13 cellular contexts compared by ENCODE assay signal in genomic region chr2:69169990-69170389, GRCh38.
DNase-seq lines count a peak whose midpoint lies in the region; ATAC-seq and TF ChIP-seq lines count a peak whose summit lies in the region.
"Had no signal": no experiment of that assay in that cellular context is flagged by ENCODE, and none has a peak within 500 bp of the region (broad histone marks: within the 10 kb centered on the region; RNA-seq: fewer than 3 reads in every experiment).

No MANE protein-coding gene starts in this region.

- H3K9me3 ChIP-seq in IMR-90 (ENCODE audit: control insufficient read depth, insufficient read depth, low read length) (no peaks in the 10 kb centered on the region), body of pancreas (no peaks in the 10 kb centered on the region), right cardiac atrium (ENCODE audit: control insufficient read depth, low read length) (no peaks in the 10 kb centered on the region)

- TF ChIP-seq CTCF in IMR-90 (conservative IDR thresholded peaks at IDR 0.05; ENCODE audit: low read depth, low read length), result no peak
- TF ChIP-seq CTCF in body of pancreas (IDR thresholded peaks at IDR 0.05), result no peak

- peak overlapping the region; percentile 18; the same call in 1 of the 3 replicates for H2BK15ac ChIP-seq in IMR-90 (ENCODE audit: low read depth, low read length)

- no peak overlapping the region; the same call in 1 of the 2 replicates for H3K23ac ChIP-seq in IMR-90 (ENCODE audit: low read depth, low read length)

- TF ChIP-seq POLR2A in IMR-90 (IDR thresholded peaks at IDR 0.05; ENCODE audit: low read depth, low read length) (no peak), body of pancreas (IDR thresholded peaks at IDR 0.05) (no peak)

- in situ Hi-C loops in IMR-90 (cut with MboI; ENCODE audit: low sequenced_read_pairs), result loop anchor here (10.0 kb wide), 1 partner anchor 155 kb away; the partner anchor contains the start of gene ANTXR1

- no peak overlapping the region for H2BK120ac ChIP-seq in IMR-90 (ENCODE audit: low read depth, low read length)

- H3K36me3 ChIP-seq in IMR-90 (ENCODE audit: control insufficient read depth, insufficient read depth, low read length) (peaks cover 49% of the 10 kb centered on the region), body of pancreas (replicated peaks in 1 of 2; ENCODE audit: insufficient read depth in 1 of 2, low read depth in 2 of 2) (no peaks in the 10 kb centered on the region)

- dilution Hi-C loops in IMR-90 (cut with HindIII; ENCODE audit: low sequenced_read_pairs, unreplicated experiment), result no loop called here

- no peak overlapping the region for H2AFZ ChIP-seq in IMR-90 (replicated peaks; ENCODE audit: low read length, poor library complexity)

- 100% methylated on average over 1 of the region's 4 CpGs; no CpG with 5 or more reads in 1 of the 2 experiments for WGBS in IMR-90 (ENCODE audit: extremely low coverage in 2 of 2, insufficient read length in 1 of 2), 2 experiments
- WGBS in body of pancreas, 2 donors, result 53 to 63% methylated on average over 4 of the region's 4 CpGs
- 73% methylated on average over 4 of the region's 4 CpGs for WGBS in right cardiac atrium

- no peaks in the 10 kb centered on the region for H3K27me3 ChIP-seq in IMR-90 (ENCODE audit: control insufficient read depth, insufficient read depth, low read length)
- no peaks in the 10 kb centered on the region for H3K27me3 ChIP-seq in body of pancreas
- no peaks in the 10 kb centered on the region for H3K27me3 ChIP-seq in right cardiac atrium (ENCODE audit: control insufficient read depth, insufficient read depth)

- ATAC-seq in IMR-90 (ENCODE audit: low read depth) (no peak), body of pancreas (peak; percentile 27), right cardiac atrium (no peak), HG02840 (IDR thresholded peaks at IDR 0.05; ENCODE audit: low FRiP score, unreplicated experiment) (no peak)
- peak; percentile 82 for ATAC-seq in stimulated activated naive CD8-positive, alpha-beta T cell treated with anti-CD3 and anti-CD28 coated beads, Interleukin-15, Interleukin-2, amounts not matched to agents 100 U/mL and 50 U/mL, for 24 hours

- H2BK20ac ChIP-seq in IMR-90 (ENCODE audit: low read depth, low read length), result peak overlapping the region; percentile 1; the same call in 1 of the 2 replicates

- H4K20me1 ChIP-seq in IMR-90 (ENCODE audit: insufficient read depth, low read length), result no peaks in the 10 kb centered on the region

- peak overlapping the region; percentile 34 for H2BK5ac ChIP-seq in IMR-90 (ENCODE audit: low read depth, low read length, poor library complexity, severe bottlenecking)

- H3K27ac ChIP-seq in IMR-90 (ENCODE audit: insufficient read depth, low read length) (no peak overlapping the region; the same call in 1 of the 2 replicates), body of pancreas (no peak overlapping the region), right cardiac atrium (ENCODE audit: low read length) (no peak overlapping the region)
- H3K27ac ChIP-seq: VCaP had no signal

- intact Hi-C loops in IMR-90 (cut with micrococcal nuclease) (no loop called here), body of pancreas (cut with DNase I) (no loop called here), right cardiac atrium (cut with DNase I) (loop anchor here in 1 of 4 donors (10.0 kb wide), 1 partner anchor 105 kb away; no protein-coding TSS in a partner anchor)

- BruUV-seq in IMR-90 (replicated peaks; lab: Mats Ljungman, UMichigan), result no TSS peak

- DNase-seq in NOMO-1 treated with DMSO at 0.1 percent for 48 hours (lab: John Stamatoyannopoulos, UW; ENCODE audit: unreplicated experiment) (peak; percentile 28), NOMO-1 treated with dmso at 0.1 percent for 144 hours (lab: John Stamatoyannopoulos, UW; ENCODE audit: unreplicated experiment) (no peak), IMR-90 (no peak), body of pancreas (peak in 3 of 4 donors; percentile 22 to 51 (median 47)), islet precursor cell (no peak), right cardiac atrium (no peak)
- DNase-seq in stimulated activated naive CD8-positive, alpha-beta T cell treated with anti-CD3 and anti-CD28 coated beads, Interleukin-15, Interleukin-2, amounts not matched to agents 100 U/mL and 50 U/mL, for 24 hours, result peak; percentile 8
- DNase-seq: ACHN; central memory CD4-positive, alpha-beta T cell; NCI-H446 treated with DMSO at 0.1 percent for 48 hours; SHP77 treated with DMSO at 0.1 percent for 48 hours had no signal

- POLR2A ChIA-PET in IMR-90 (lab: Charles Lee; ENCODE audit: unreplicated experiment), result no interaction called here

- peaks cover 11% of the 10 kb centered on the region for H3K4me1 ChIP-seq in IMR-90 (ENCODE audit: control insufficient read depth, insufficient read depth, low read length)
- H3K4me1 ChIP-seq in body of pancreas, result no peaks in the 10 kb centered on the region
- no peaks in the 10 kb centered on the region for H3K4me1 ChIP-seq in right cardiac atrium (ENCODE audit: control insufficient read depth, insufficient read depth, low read length)

- H3K4me2 ChIP-seq in IMR-90 (ENCODE audit: low read depth, low read length), result no peak overlapping the region

- H3K14ac ChIP-seq in IMR-90 (replicated peaks; ENCODE audit: low read depth, low read length), result no peak overlapping the region

- peak overlapping the region; percentile 47 for H2AK5ac ChIP-seq in IMR-90 (ENCODE audit: low read depth, low read length)

- no peak overlapping the region for H3K4me3 ChIP-seq in IMR-90 (ENCODE audit: insufficient read depth, low read depth, low read length)
- no peak overlapping the region for H3K4me3 ChIP-seq in body of pancreas
- no peak overlapping the region for H3K4me3 ChIP-seq in right cardiac atrium (ENCODE audit: low read length)

- H3K79me1 ChIP-seq in IMR-90 (ENCODE audit: low read depth in 1 of 2, low read length in 2 of 2), result peaks cover 12 to 59% of the 10 kb centered on the region in 2 experiments; a peak in 3 of 4 replicates

- peak overlapping the region; percentile 40; the same call in 1 of the 2 replicates for H3K4ac ChIP-seq in IMR-90 (ENCODE audit: low read depth, low read length)

- H4K8ac ChIP-seq in IMR-90 (ENCODE audit: low read depth in 2 of 2, low read length in 2 of 2), result no peak overlapping the region; a peak in 1 of 4 replicates

- TF ChIP-seq RAD21 in IMR-90 (IDR thresholded peaks at IDR 0.05; ENCODE audit: low read length), result no peak

- H3K18ac ChIP-seq in IMR-90 (ENCODE audit: low read depth, low read length), result peak overlapping the region; percentile 6; the same call in 1 of the 2 replicates

- H2AK9ac ChIP-seq in IMR-90 (replicated peaks; ENCODE audit: low read depth, low read length, poor library complexity), result no peak overlapping the region

- peaks cover 39% of the 10 kb centered on the region for H3K9me1 ChIP-seq in IMR-90 (ENCODE audit: insufficient read depth, low read length)

- H3K56ac ChIP-seq in IMR-90 (ENCODE audit: extremely low read depth, insufficient read depth, low read length), result no peak overlapping the region

- no peak overlapping the region for H4K91ac ChIP-seq in IMR-90 (ENCODE audit: insufficient read depth, low read depth, low read length)

- CTCF ChIA-PET in IMR-90 (lab: Yijun Ruan, JAX), result no interaction called here

- H3K9ac ChIP-seq in IMR-90 (ENCODE audit: low read depth, low read length), result no peak overlapping the region

- H4K5ac ChIP-seq in IMR-90 (ENCODE audit: low read depth, low read length), result no peak overlapping the region

TF ChIP-seq in IMR-90, 13 proteins besides CTCF, POLR2A, EP300 and RAD21:
- no peak for TF ChIP-seq CHD1 (IDR thresholded peaks at IDR 0.05; ENCODE audit: low read depth, low read length)
- TF ChIP-seq ELK1 (IDR thresholded peaks at IDR 0.05; ENCODE audit: borderline replicate concordance, low read depth, low read length), result no peak
- no peak for TF ChIP-seq NFE2L2 (IDR thresholded peaks at IDR 0.05; ENCODE audit: low read depth, low read length)
- no peak for TF ChIP-seq MXI1 (IDR thresholded peaks at IDR 0.05; ENCODE audit: borderline replicate concordance, low read depth, low read length)
- no peak for TF ChIP-seq MAZ (IDR thresholded peaks at IDR 0.05; ENCODE audit: borderline replicate concordance, low read depth, low read length)

Comparison
In these comparisons a context has a peak if more than half of its experiments do, and no peak if none do; other contexts are left out.
1. DNase-seq: peak in NOMO-1 treated with DMSO at 0.1 percent for 48 hours (single experiment), body of pancreas (3 of 4) and stimulated activated naive CD8-positive, alpha-beta T cell treated with anti-CD3 and anti-CD28 coated beads, Interleukin-15, Interleukin-2, amounts not matched to agents 100 U/mL and 50 U/mL, for 24 hours (single experiment); none in NOMO-1 treated with dmso at 0.1 percent for 144 hours (single experiment), IMR-90 (single experiment), islet precursor cell (single experiment) and right cardiac atrium (0 of 3).
2. ATAC-seq: peak in body of pancreas (single experiment) and stimulated activated naive CD8-positive, alpha-beta T cell treated with anti-CD3 and anti-CD28 coated beads, Interleukin-15, Interleukin-2, amounts not matched to agents 100 U/mL and 50 U/mL, for 24 hours (single experiment); none in IMR-90 (single experiment), right cardiac atrium (0 of 2) and HG02840 (single experiment).